Comparison of ENCODE assay signal across 2 cellular contexts in genomic region chr9:136596219-136596616, GRCh38.
TF ChIP-seq lines count a peak whose summit lies in the region.

No MANE protein-coding gene starts in this region.

TF ChIP-seq in WTC11, 78 proteins besides CTCF, POLR2A, EP300 and RAD21 (continued from another document):
- TF ChIP-seq, protein P1, sequence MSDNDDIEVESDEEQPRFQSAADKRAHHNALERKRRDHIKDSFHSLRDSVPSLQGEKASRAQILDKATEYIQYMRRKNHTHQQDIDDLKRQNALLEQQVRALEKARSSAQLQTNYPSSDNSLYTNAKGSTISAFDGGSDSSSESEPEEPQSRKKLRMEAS (CRISPR knock-in tag; IDR thresholded peaks at IDR 0.05), result no peak
- no peak for TF ChIP-seq IRF1 (CRISPR knock-in tag; IDR thresholded peaks at IDR 0.05)
- TF ChIP-seq ZMAT4 (CRISPR knock-in tag; IDR thresholded peaks at IDR 0.05), result no peak
- TF ChIP-seq FOXJ3 (CRISPR knock-in tag; IDR thresholded peaks at IDR 0.05; ENCODE audit: borderline replicate concordance), result no peak
- TF ChIP-seq, protein P2, sequence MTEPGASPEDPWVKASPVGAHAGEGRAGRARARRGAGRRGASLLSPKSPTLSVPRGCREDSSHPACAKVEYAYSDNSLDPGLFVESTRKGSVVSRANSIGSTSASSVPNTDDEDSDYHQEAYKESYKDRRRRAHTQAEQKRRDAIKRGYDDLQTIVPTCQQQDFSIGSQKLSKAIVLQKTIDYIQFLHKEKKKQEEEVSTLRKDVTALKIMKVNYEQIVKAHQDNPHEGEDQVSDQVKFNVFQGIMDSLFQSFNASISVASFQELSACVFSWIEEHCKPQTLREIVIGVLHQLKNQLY (CRISPR knock-in tag; IDR thresholded peaks at IDR 0.05), result no peak
- no peak for TF ChIP-seq ATF3 (CRISPR knock-in tag; conservative IDR thresholded peaks at IDR 0.05)
- no peak for TF ChIP-seq CREM (CRISPR knock-in tag; IDR thresholded peaks at IDR 0.05)
- no peak for TF ChIP-seq NFATC4 (CRISPR knock-in tag; IDR thresholded peaks at IDR 0.05)
- no peak for TF ChIP-seq ETV6 (CRISPR knock-in tag; IDR thresholded peaks at IDR 0.05)
- TF ChIP-seq, protein P3, sequence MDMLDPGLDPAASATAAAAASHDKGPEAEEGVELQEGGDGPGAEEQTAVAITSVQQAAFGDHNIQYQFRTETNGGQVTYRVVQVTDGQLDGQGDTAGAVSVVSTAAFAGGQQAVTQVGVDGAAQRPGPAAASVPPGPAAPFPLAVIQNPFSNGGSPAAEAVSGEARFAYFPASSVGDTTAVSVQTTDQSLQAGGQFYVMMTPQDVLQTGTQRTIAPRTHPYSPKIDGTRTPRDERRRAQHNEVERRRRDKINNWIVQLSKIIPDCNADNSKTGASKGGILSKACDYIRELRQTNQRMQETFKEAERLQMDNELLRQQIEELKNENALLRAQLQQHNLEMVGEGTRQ (CRISPR knock-in tag; IDR thresholded peaks at IDR 0.05), result no peak
- TF ChIP-seq HMGXB4 (CRISPR knock-in tag; IDR thresholded peaks at IDR 0.05), result no peak
- TF ChIP-seq, protein P4, sequence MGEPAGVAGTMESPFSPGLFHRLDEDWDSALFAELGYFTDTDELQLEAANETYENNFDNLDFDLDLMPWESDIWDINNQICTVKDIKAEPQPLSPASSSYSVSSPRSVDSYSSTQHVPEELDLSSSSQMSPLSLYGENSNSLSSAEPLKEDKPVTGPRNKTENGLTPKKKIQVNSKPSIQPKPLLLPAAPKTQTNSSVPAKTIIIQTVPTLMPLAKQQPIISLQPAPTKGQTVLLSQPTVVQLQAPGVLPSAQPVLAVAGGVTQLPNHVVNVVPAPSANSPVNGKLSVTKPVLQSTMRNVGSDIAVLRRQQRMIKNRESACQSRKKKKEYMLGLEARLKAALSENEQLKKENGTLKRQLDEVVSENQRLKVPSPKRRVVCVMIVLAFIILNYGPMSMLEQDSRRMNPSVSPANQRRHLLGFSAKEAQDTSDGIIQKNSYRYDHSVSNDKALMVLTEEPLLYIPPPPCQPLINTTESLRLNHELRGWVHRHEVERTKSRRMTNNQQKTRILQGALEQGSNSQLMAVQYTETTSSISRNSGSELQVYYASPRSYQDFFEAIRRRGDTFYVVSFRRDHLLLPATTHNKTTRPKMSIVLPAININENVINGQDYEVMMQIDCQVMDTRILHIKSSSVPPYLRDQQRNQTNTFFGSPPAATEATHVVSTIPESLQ (CRISPR knock-in tag; IDR thresholded peaks at IDR 0.05), result no peak

TF ChIP-seq in neural cell, 6 proteins besides CTCF, POLR2A, EP300 and RAD21 (continued from another document):
- TF ChIP-seq, protein P5, sequence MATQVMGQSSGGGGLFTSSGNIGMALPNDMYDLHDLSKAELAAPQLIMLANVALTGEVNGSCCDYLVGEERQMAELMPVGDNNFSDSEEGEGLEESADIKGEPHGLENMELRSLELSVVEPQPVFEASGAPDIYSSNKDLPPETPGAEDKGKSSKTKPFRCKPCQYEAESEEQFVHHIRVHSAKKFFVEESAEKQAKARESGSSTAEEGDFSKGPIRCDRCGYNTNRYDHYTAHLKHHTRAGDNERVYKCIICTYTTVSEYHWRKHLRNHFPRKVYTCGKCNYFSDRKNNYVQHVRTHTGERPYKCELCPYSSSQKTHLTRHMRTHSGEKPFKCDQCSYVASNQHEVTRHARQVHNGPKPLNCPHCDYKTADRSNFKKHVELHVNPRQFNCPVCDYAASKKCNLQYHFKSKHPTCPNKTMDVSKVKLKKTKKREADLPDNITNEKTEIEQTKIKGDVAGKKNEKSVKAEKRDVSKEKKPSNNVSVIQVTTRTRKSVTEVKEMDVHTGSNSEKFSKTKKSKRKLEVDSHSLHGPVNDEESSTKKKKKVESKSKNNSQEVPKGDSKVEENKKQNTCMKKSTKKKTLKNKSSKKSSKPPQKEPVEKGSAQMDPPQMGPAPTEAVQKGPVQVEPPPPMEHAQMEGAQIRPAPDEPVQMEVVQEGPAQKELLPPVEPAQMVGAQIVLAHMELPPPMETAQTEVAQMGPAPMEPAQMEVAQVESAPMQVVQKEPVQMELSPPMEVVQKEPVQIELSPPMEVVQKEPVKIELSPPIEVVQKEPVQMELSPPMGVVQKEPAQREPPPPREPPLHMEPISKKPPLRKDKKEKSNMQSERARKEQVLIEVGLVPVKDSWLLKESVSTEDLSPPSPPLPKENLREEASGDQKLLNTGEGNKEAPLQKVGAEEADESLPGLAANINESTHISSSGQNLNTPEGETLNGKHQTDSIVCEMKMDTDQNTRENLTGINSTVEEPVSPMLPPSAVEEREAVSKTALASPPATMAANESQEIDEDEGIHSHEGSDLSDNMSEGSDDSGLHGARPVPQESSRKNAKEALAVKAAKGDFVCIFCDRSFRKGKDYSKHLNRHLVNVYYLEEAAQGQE (IDR thresholded peaks at IDR 0.05; ENCODE audit: borderline replicate concordance), result no peak
- TF ChIP-seq POLR2AphosphoS5 (IDR thresholded peaks at IDR 0.05), result no peak
- TF ChIP-seq EZH2 (IDR thresholded peaks at IDR 0.05; ENCODE audit: borderline replicate concordance, insufficient read depth, low read length, poor library complexity, severe bottlenecking), result no peak
TF ChIP-seq in neural cell: peak in this region for 0.
